Comparison of ENCODE assay signal across 8 cellular contexts in the genomic region with DNA sequence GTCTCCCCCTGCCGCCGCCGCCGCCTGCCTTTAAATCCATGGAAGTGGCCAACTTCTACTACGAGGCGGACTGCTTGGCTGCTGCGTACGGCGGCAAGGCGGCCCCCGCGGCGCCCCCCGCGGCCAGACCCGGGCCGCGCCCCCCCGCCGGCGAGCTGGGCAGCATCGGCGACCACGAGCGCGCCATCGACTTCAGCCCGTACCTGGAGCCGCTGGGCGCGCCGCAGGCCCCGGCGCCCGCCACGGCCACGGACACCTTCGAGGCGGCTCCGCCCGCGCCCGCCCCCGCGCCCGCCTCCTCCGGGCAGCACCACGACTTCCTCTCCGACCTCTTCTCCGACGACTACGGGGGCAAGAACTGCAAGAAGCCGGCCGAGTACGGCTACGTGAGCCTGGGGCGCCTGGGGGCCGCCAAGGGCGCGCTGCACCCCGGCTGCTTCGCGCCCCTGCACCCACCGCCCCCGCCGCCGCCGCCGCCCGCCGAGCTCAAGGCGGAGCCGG. TPM values are rescaled to one million over a fixed set of nuclear protein-coding genes. Genes with fewer than 3 reads are reported as not detected.
DNase-seq lines count a peak whose midpoint lies in the region; ATAC-seq and TF ChIP-seq lines count a peak whose summit lies in the region.

No MANE protein-coding gene starts in this region.

- no peak for TF ChIP-seq POLR2A in lower leg skin (IDR thresholded peaks at IDR 0.05)

- TF ChIP-seq CTCF in AG09309 (IDR thresholded peaks at IDR 0.05; ENCODE audit: control insufficient read depth, insufficient read depth, low read depth, low read length, missing control alignments) (no peak), LNCaP clone FGC (IDR thresholded peaks at IDR 0.05; ENCODE audit: control insufficient read depth, extremely low read depth, insufficient read depth) (no peak), lower leg skin (IDR thresholded peaks at IDR 0.05) (no peak)

- WGBS in lower leg skin, 2 donors: 0 to 1% methylated on average over 27 to 38 of the region's 73 CpGs

- H3K4me3 ChIP-seq in AG09309 (ENCODE audit: control insufficient read depth, low read depth, low read length) (peak overlapping the region; percentile 92), LNCaP clone FGC (ENCODE audit: low read depth, low read length) (peak overlapping the region; percentile 74), lower leg skin (ENCODE audit: low read depth, poor library complexity, severe bottlenecking) (peak overlapping the region; percentile 89)

- intact Hi-C loops in lower leg skin (cut with DNase I; ENCODE audit: low total_unique reads): loop anchor here (10.0 kb wide), 1 partner anchor 154 kb away; no protein-coding TSS in a partner anchor

- DNase-seq in AG09309 (ENCODE audit: low read depth) (no peak), LNCaP clone FGC (ENCODE audit: low read depth) (no peak), lower leg skin (ENCODE audit: low spot score in 2 of 2) (peak; percentile 47 to 93), GF-D8 (lab: John Stamatoyannopoulos, UW) (no peak)
- peak; percentile 56 for DNase-seq in central memory CD4-positive, alpha-beta T cell
- DNase-seq in stimulated activated CD8-positive, alpha-beta memory T cell treated with anti-CD3 and anti-CD28 coated beads, Interleukin-15, amount 100 ng/mL, for 1 hour (ENCODE audit: low read depth): peak; percentile 30

- peak; percentile 22 for ATAC-seq in GM19463 (IDR thresholded peaks at IDR 0.05; ENCODE audit: unreplicated experiment)
- peak; percentile 15 to 32 for ATAC-seq in activated CD4-positive, CD25-positive, alpha-beta regulatory T cell treated with anti-CD3 and anti-CD28 coated beads, Interleukin-2, amount 50 U/mL, for 24 hours

RNA-seq across cellular contexts. Expression of a gene that starts 0.5 kb away (rescaled TPM):
- 100 to 1,000 TPM; 154 to 221 (median 195) TPM for total RNA-seq in lower leg skin

RNA-seq across cellular contexts. Expression of a gene that starts 37.6 kb away (rescaled TPM):
- 10 to 100 TPM; 47.3 to 69.3 (median 59.6) TPM for total RNA-seq in lower leg skin

Comparison
In these comparisons a context has a peak if more than half of its experiments do, and no peak if none do; other contexts are left out.
1. DNase-seq: peak in central memory CD4-positive, alpha-beta T cell (single experiment), lower leg skin (2 of 2) and stimulated activated CD8-positive, alpha-beta memory T cell treated with anti-CD3 and anti-CD28 coated beads, Interleukin-15, amount 100 ng/mL, for 1 hour (single experiment); none in AG09309 (single experiment), LNCaP clone FGC (single experiment) and GF-D8 (single experiment).
2. Peak in every context shown above with its lines, with median percentiles within 50 percentile points of each other: H3K4me3 ChIP-seq.